In genomic region chr4:98522603-98523395, GRCh38 we compare ENCODE assay signal across 10 cellular contexts.
DNase-seq lines count a peak whose midpoint lies in the region; ATAC-seq and TF ChIP-seq lines count a peak whose summit lies in the region.
"Had no signal": no experiment of that assay in that cellular context is flagged by ENCODE, and none has a peak within 500 bp of the region (broad histone marks: within the 10 kb centered on the region; RNA-seq: fewer than 3 reads in every experiment).

No MANE protein-coding gene starts in this region.

- no peaks in the 10 kb centered on the region for H3K36me3 ChIP-seq in HCT116 (ENCODE audit: control insufficient read depth in 1 of 2, insufficient read depth in 2 of 2, low read length in 2 of 2)
- H3K36me3 ChIP-seq: SJCRH30 had no signal

- H3K27ac ChIP-seq in HCT116 (ENCODE audit: low read depth, low read length): peak overlapping the region; percentile 64
- H3K27ac ChIP-seq: SJCRH30 had no signal

- RAD21 ChIA-PET in HCT116 (lab: Charles Lee; ENCODE audit: low non-redundant PET in 1 of 2, low total read pairs in 2 of 2, uncharacterized antibody in 2 of 2, unreplicated experiment in 2 of 2): interaction anchor here in 1 of 2 experiments (1.1 kb wide), 1 partner anchor 55 kb away, joined by 3 read pairs; no protein-coding TSS in a partner anchor

- H3K4me1 ChIP-seq in HCT116 (ENCODE audit: control insufficient read depth in 1 of 2, insufficient read depth in 2 of 2, low read length in 2 of 2): peaks cover 54 to 95% of the 10 kb centered on the region in 2 experiments
- H3K4me1 ChIP-seq: SJCRH30 had no signal

- peak overlapping the region; percentile 35 for H3K9ac ChIP-seq in HCT116 (ENCODE audit: low read length)

- POLR2A ChIA-PET in HCT116 (lab: Charles Lee): interaction anchor here (1.3 kb wide), 1 partner anchor 16 kb away, joined by 3 read pairs; no protein-coding TSS in a partner anchor

- CTCF ChIA-PET in HCT116 (lab: Charles Lee): no interaction called here

- H3K9me2 ChIP-seq in HCT116 (ENCODE audit: insufficient read depth): no peaks in the 10 kb centered on the region

- 0 out of 2 replicates have a peak, but pooled peaks have one; percentile 4 for TF ChIP-seq RAD21 in HCT116 (IDR thresholded peaks at IDR 0.05; ENCODE audit: low read depth)

- H3K27me3 ChIP-seq in HCT116 (ENCODE audit: insufficient read depth, low read length): no peaks in the 10 kb centered on the region
- H3K27me3 ChIP-seq: SJCRH30 had no signal

- in situ Hi-C loops in astrocyte of the cerebellum (cut with HindIII; ENCODE audit: low sequenced_read_pairs): no loop called here

- intact Hi-C loops in HCT116 (cut with micrococcal nuclease): no loop called here

- no peak overlapping the region for H2AFZ ChIP-seq in HCT116 (ENCODE audit: low read depth, low read length, poor library complexity, severe bottlenecking)

- ATAC-seq in HCT116 (peak; percentile 87), HG03025 (IDR thresholded peaks at IDR 0.05; ENCODE audit: low FRiP score, unreplicated experiment) (no peak)

- peak overlapping the region; percentile 65 for H3K4me2 ChIP-seq in HCT116 (ENCODE audit: low read length)

- H3K4me3 ChIP-seq in HCT116 (replicated peaks in 1 of 2; ENCODE audit: low read depth in 1 of 2, low read length in 2 of 2) (peak overlapping the region in 1 of 2 experiments; percentile 25; a peak in 2 of 4 replicates), astrocyte of the cerebellum (ENCODE audit: low read depth, low read length) (no peak overlapping the region)
- H3K4me3 ChIP-seq: SJCRH30 had no signal

- DNase-seq in A172 (ENCODE audit: low spot score) (peak; percentile 57), HCT116 (ENCODE audit: low read depth, low spot score) (peak; percentile 87), astrocyte of the cerebellum (ENCODE audit: low read depth) (peak; percentile 60), kidney glomerular epithelial cell (lab: John Stamatoyannopoulos, UW) (peak; percentile 77), UCSD-AML1 (lab: John Stamatoyannopoulos, UW; ENCODE audit: unreplicated experiment) (no peak), NCI-H2081 (lab: John Stamatoyannopoulos, UW) (no peak), NCI-H2196 (lab: John Stamatoyannopoulos, UW; ENCODE audit: unreplicated experiment) (no peak)
- DNase-seq: occipital lobe, SJCRH30 had no signal

- H4K20me1 ChIP-seq in HCT116 (ENCODE audit: insufficient read depth): no peaks in the 10 kb centered on the region

- no peak for TF ChIP-seq POLR2A in HCT116 (IDR thresholded peaks at IDR 0.05; ENCODE audit: borderline replicate concordance, extremely low read depth, insufficient read depth, insufficient read length)

- BruUV-seq in HCT116 (replicated peaks; lab: Mats Ljungman, UMichigan): no TSS peak

- TF ChIP-seq CTCF in HCT116 (IDR thresholded peaks at IDR 0.05 in 2 of 3, conservative IDR thresholded peaks at IDR 0.05 in 1 of 3; ENCODE audit: borderline replicate concordance in 1 of 3, insufficient read depth in 1 of 3, low read depth in 2 of 3, low read length in 2 of 3) (no peak), astrocyte of the cerebellum (IDR thresholded peaks at IDR 0.05; ENCODE audit: low read depth, low read length, missing control alignments) (no peak)

- H3K9me3 ChIP-seq in HCT116 (ENCODE audit: control insufficient read depth in 1 of 2, insufficient read depth in 1 of 2, low read depth in 1 of 2, low read length in 2 of 2): no peaks in the 10 kb centered on the region

- H3K79me2 ChIP-seq in HCT116 (ENCODE audit: insufficient read depth, low read length): peaks cover 94% of the 10 kb centered on the region

TF ChIP-seq in HCT116, 20 proteins besides CTCF, POLR2A, EP300 and RAD21:
- TF ChIP-seq ZNF274 (IDR thresholded peaks at IDR 0.05; ENCODE audit: low read depth, low read length) (no peak), EGR1 (IDR thresholded peaks at IDR 0.05; ENCODE audit: low read depth) (no peak), ZBTB33 (IDR thresholded peaks at IDR 0.05; ENCODE audit: extremely low read depth, insufficient replicate concordance, low read length) (no peak), SIN3A (IDR thresholded peaks at IDR 0.05; ENCODE audit: low read depth) (peak; percentile 67; the same call in 1 of the 2 replicates), ATF3 (IDR thresholded peaks at IDR 0.05) (peak; percentile 68; the same call in 1 of the 2 replicates), YY1 (IDR thresholded peaks at IDR 0.05; ENCODE audit: extremely low read depth, insufficient replicate concordance, low read depth, low read length) (no peak), POLR2AphosphoS5 (IDR thresholded peaks at IDR 0.05; ENCODE audit: low read depth, low read length) (peak; percentile 35; the same call in 1 of the 2 replicates), TCF7L2 (IDR thresholded peaks at IDR 0.05; ENCODE audit: borderline replicate concordance, extremely low read depth, insufficient read depth, insufficient read length) (peak; percentile 98), FOSL1 (IDR thresholded peaks at IDR 0.05; ENCODE audit: low read depth) (peak; percentile 93), JUND (IDR thresholded peaks at IDR 0.05) (peak; percentile 97), SRF (IDR thresholded peaks at IDR 0.05; ENCODE audit: low read depth) (peak; percentile 63), EZH2phosphoT487 (IDR thresholded peaks at IDR 0.05; ENCODE audit: borderline replicate concordance) (no peak), MAX (IDR thresholded peaks at IDR 0.05) (no peak), SP1 (IDR thresholded peaks at IDR 0.05; ENCODE audit: low read depth) (peak; percentile 91), ELF1 (IDR thresholded peaks at IDR 0.05; ENCODE audit: borderline replicate concordance, low read depth) (no peak), CBX3 (IDR thresholded peaks at IDR 0.05; ENCODE audit: low read depth) (peak; percentile 68), REST (IDR thresholded peaks at IDR 0.05; ENCODE audit: low read depth) (no peak), EZH2 (IDR thresholded peaks at IDR 0.05) (no peak), ZFX (IDR thresholded peaks at IDR 0.05) (no peak), CEBPB (IDR thresholded peaks at IDR 0.05; ENCODE audit: low read depth) (peak; percentile 73)

Comparison
In these comparisons a context has a peak if more than half of its experiments do, and no peak if none do; other contexts are left out.
1. DNase-seq: peak in A172 (single experiment), HCT116 (single experiment), astrocyte of the cerebellum (single experiment) and kidney glomerular epithelial cell (single experiment); none in UCSD-AML1 (single experiment), NCI-H2081 (0 of 2) and NCI-H2196 (single experiment).